ENCODE assay signal across 9 cellular contexts in the genomic region with DNA sequence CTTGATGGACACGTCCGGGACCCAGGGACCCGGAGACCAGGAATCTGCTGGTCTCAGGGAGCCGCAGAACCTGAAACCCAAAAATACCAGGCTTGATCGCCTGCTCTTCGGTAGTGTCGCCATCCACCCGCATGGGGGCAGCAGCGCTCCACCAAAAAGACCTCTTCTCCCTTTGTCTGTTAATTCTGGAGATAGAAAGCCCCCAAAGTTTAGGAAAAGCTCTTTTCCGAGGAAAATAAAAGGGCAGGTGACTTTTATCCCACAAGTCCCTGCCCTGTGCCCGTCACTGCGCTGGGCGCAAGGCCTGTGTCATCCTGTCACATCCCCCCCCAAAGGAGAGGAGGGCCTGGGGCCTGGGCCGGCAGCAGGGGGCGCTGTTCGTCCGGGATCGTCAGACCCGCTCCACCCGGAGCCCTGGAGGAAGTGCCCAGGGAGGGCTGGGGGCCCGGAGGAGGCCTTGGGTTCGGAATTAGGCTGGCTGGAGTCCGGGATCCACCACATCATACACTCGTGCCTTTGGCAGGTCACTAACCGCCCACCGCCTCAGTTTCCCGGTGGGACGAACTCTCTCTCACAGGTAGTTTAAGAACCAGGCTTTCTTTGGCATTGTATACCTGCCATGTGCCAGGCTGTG. TPM values are rescaled to one million over a fixed set of nuclear protein-coding genes. Genes with fewer than 3 reads are reported as not detected.
A peak's percentile ranks its signal among the peaks of the same experiment; 100 is the strongest.
DNase-seq lines count a peak whose midpoint lies in the region; ATAC-seq, FAIRE-seq and TF ChIP-seq lines count a peak whose summit lies in the region.
"Had no signal": no experiment of that assay in that cellular context is flagged by ENCODE, and none has a peak within 500 bp of the region (broad histone marks: within the 10 kb centered on the region; RNA-seq: fewer than 3 reads in every experiment).

No MANE protein-coding gene starts in this region.

- H3K4me1 ChIP-seq in PC-3 (ENCODE audit: insufficient read depth, low read length) = peaks cover 51% of the 10 kb centered on the region

- peak overlapping the region; percentile 94 for H3K27ac ChIP-seq in PC-3 (ENCODE audit: low read length)

- H3K27me3 Mint-ChIP-seq in activated T-cell treated with anti-CD3 and anti-CD28 coated beads, Interleukin-2, amount 50 U/mL, for 24 hours = peaks cover 2% of the 10 kb centered on the region

- peak; percentile 99 for TF ChIP-seq CTCF in PC-3 (conservative IDR thresholded peaks at IDR 0.05; ENCODE audit: low read depth, low read length)

- H3K36me3 ChIP-seq in PC-3 (ENCODE audit: low read depth, low read length) = no peaks in the 10 kb centered on the region; the same call in 1 of the 2 replicates

- peak overlapping the region; percentile 82 for H3K4me3 Mint-ChIP-seq in activated T-cell treated with anti-CD3 and anti-CD28 coated beads, Interleukin-2, amount 50 U/mL, for 24 hours

- peaks cover 48% of the 10 kb centered on the region for H3K36me3 Mint-ChIP-seq in activated T-cell treated with anti-CD3 and anti-CD28 coated beads, Interleukin-2, amount 50 U/mL, for 24 hours (ENCODE audit: low read depth)

- H3K4me2 ChIP-seq in PC-3 (ENCODE audit: low read length) = peak overlapping the region; percentile 83

- intact Hi-C loops in PC-3 (cut with micrococcal nuclease) = loop anchor here (1.0 to 10.0 kb wide), 7 partner anchors 82 to 505 kb away; no protein-coding TSS in a partner anchor

- no peaks in the 10 kb centered on the region for H3F3A ChIP-seq in PC-3 (ENCODE audit: low read length, unreplicated experiment)

- FAIRE-seq in HTR-8/SVneo (lab: Jason Lieb, UNC) = no peak
- FAIRE-seq: colon had no signal

- no peaks in the 10 kb centered on the region for H3K27me3 ChIP-seq in PC-3 (ENCODE audit: low read length)

- CTCF ChIA-PET in PC-3 (lab: Charles Lee) = interaction anchor here (0.6 to 2.3 kb wide), 4 partner anchors 32 to 294 kb away, joined by 4 to 7 read pairs (median 4); a partner anchor contains a TSS

- no TSS peak for BruUV-seq in PC-3 (replicated peaks; lab: Mats Ljungman, UMichigan)

- peak overlapping the region; percentile 69 for H2AFZ ChIP-seq in PC-3 (ENCODE audit: low read length)

- ATAC-seq in GM19455 (IDR thresholded peaks at IDR 0.05; ENCODE audit: unreplicated experiment) (peak; percentile 38), PC-3 (peak; percentile 66), esophagus mucosa (peak; percentile 73)

- POLR2A ChIA-PET in PC-3 (lab: Charles Lee; ENCODE audit: unreplicated experiment) = no interaction called here

- H3K9me3 ChIP-seq in PC-3 (ENCODE audit: low read length) = no peaks in the 10 kb centered on the region

- H3K79me2 ChIP-seq in PC-3 (ENCODE audit: low read length) = no peaks in the 10 kb centered on the region

- H3K9me3 Mint-ChIP-seq in activated T-cell treated with anti-CD3 and anti-CD28 coated beads, Interleukin-2, amount 50 U/mL, for 24 hours = no peaks in the 10 kb centered on the region

- H3K9ac ChIP-seq in PC-3 (ENCODE audit: low read length) = peak overlapping the region; percentile 73

- peaks cover 95% of the 10 kb centered on the region for H3K4me1 Mint-ChIP-seq in activated T-cell treated with anti-CD3 and anti-CD28 coated beads, Interleukin-2, amount 50 U/mL, for 24 hours (ENCODE audit: low read depth)

- peak overlapping the region; percentile 57 for H3K4me3 ChIP-seq in PC-3 (ENCODE audit: low read length)

- H3K9me2 ChIP-seq in PC-3 (replicated peaks; ENCODE audit: low read length) = no peaks in the 10 kb centered on the region

- DNase-seq in CD1c-positive myeloid dendritic cell (ENCODE audit: extremely low spot score) (peak; percentile 88), HTR-8/SVneo (ENCODE audit: insufficient read length, low spot score) (peak; percentile 46), PC-3 (peak; percentile 78), myocyte (ENCODE audit: low read depth) (peak; percentile 78)
- peak; percentile 97 for DNase-seq in activated T-cell treated with anti-CD3 and anti-CD28 coated beads, Interleukin-2, amount 50 U/mL, for 24 hours
- DNase-seq in stimulated activated CD8-positive, alpha-beta memory T cell treated with anti-CD3 and anti-CD28 coated beads, Interleukin-7, amount 100 ng/mL, for 24 hours (ENCODE audit: low read depth) = peak; percentile 91

- H3K27ac Mint-ChIP-seq in activated T-cell treated with anti-CD3 and anti-CD28 coated beads, Interleukin-2, amount 50 U/mL, for 24 hours = peak overlapping the region; percentile 99

- no peaks in the 10 kb centered on the region for H4K20me1 ChIP-seq in PC-3 (ENCODE audit: low read length)

RNA-seq across cellular contexts. Expression of a gene that starts 31.9 kb away (rescaled TPM):
- 228 and 258 TPM in 2 replicates for total RNA-seq in PC-3 (2014; rRNA removed)
- 163 TPM for total RNA-seq in esophagus mucosa
- 269 and 398 TPM in 2 replicates for total RNA-seq in myocyte
- polyA plus RNA-seq in myocyte (2012) = 450 TPM

RNA-seq across cellular contexts. Expression of a gene that starts 41.0 kb away (rescaled TPM):
- total RNA-seq in PC-3 (2014; rRNA removed) (9.1 and 9.6 TPM in 2 replicates), esophagus mucosa (31.0 TPM), myocyte (28.5 and 33.2 TPM in 2 replicates)
- polyA plus RNA-seq in myocyte (2012) = 110 TPM

Comparison
In these comparisons a context has a peak if more than half of its experiments do, and no peak if none do; other contexts are left out.
1. Peak in every context shown above with its lines: DNase-seq, ATAC-seq, H3K4me3 ChIP-seq and H3K27ac ChIP-seq.
2. DNase-seq: peak in every context shown above with its lines; median percentile 97 in activated T-cell treated with anti-CD3 and anti-CD28 coated beads, Interleukin-2, amount 50 U/mL, for 24 hours; 91 in stimulated activated CD8-positive, alpha-beta memory T cell treated with anti-CD3 and anti-CD28 coated beads, Interleukin-7, amount 100 ng/mL, for 24 hours; 88 in CD1c-positive myeloid dendritic cell; 78 in PC-3; 78 in myocyte; 46 in HTR-8/SVneo.